10 cellular contexts compared by ENCODE assay signal in genomic region chr5:142320851-142321560, GRCh38. TPM values are rescaled to one million over a fixed set of nuclear protein-coding genes. Genes with fewer than 3 reads are reported as not detected.
A peak's percentile ranks its signal among the peaks of the same experiment; 100 is the strongest.
DNase-seq lines count a peak whose midpoint lies in the region; ATAC-seq and TF ChIP-seq lines count a peak whose summit lies in the region.
"Had no signal": no experiment of that assay in that cellular context is flagged by ENCODE, and none has a peak within 500 bp of the region (broad histone marks: within the 10 kb centered on the region; RNA-seq: fewer than 3 reads in every experiment).

No MANE protein-coding gene starts in this region.

- H3K27ac Mint-ChIP-seq in activated naive CD8-positive, alpha-beta T cell treated with anti-CD3 and anti-CD28 coated beads, Interleukin-2, amount 50 U/mL, for 24 hours = no peak overlapping the region
- H3K27ac Mint-ChIP-seq: activated T-cell treated with anti-CD3 and anti-CD28 coated beads, Interleukin-2, amount 50 U/mL, for 24 hours had no signal

- H3K36me3 Mint-ChIP-seq in activated naive CD8-positive, alpha-beta T cell treated with anti-CD3 and anti-CD28 coated beads, Interleukin-2, amount 50 U/mL, for 24 hours (ENCODE audit: low read depth) = no peaks in the 10 kb centered on the region

- H3K4me1 Mint-ChIP-seq in activated naive CD8-positive, alpha-beta T cell treated with anti-CD3 and anti-CD28 coated beads, Interleukin-2, amount 50 U/mL, for 24 hours = peaks cover 36% of the 10 kb centered on the region

- no peak for DNase-seq in RWPE1 (ENCODE audit: low spot score)
- DNase-seq in fibroblast of the aortic adventitia (ENCODE audit: low read depth) = peak; percentile 51
- no peak for DNase-seq in T-helper 9 cell
- no peak for DNase-seq in T1000 (lab: John Stamatoyannopoulos, UW)
- DNase-seq in activated naive CD8-positive, alpha-beta T cell treated with anti-CD3 and anti-CD28 coated beads, Interleukin-2, amount 50 U/mL, for 24 hours = no peak
- no peak for DNase-seq in NCI-H2196 treated with DMSO at 0.1 percent for 48 hours (lab: John Stamatoyannopoulos, UW; ENCODE audit: unreplicated experiment)
- DNase-seq: activated T-cell treated with anti-CD3 and anti-CD28 coated beads, Interleukin-2, amount 50 U/mL, for 24 hours had no signal

- H3K4me1 ChIP-seq in rectal smooth muscle tissue (ENCODE audit: control insufficient read depth, insufficient read depth, low read length) = peaks cover 3% of the 10 kb centered on the region

- H3K9ac ChIP-seq in rectal smooth muscle tissue (ENCODE audit: low read length) = no peak overlapping the region

- peak overlapping the region; percentile 59 for H3K27ac ChIP-seq in RWPE1
- peak overlapping the region; percentile 30 for H3K27ac ChIP-seq in rectal smooth muscle tissue (ENCODE audit: low read depth, low read length)

- POLR2A ChIA-PET in RWPE1 (lab: Yijun Ruan, JAX; ENCODE audit: low non-redundant PET) = no interaction called here

- H3K4me3 Mint-ChIP-seq in activated naive CD8-positive, alpha-beta T cell treated with anti-CD3 and anti-CD28 coated beads, Interleukin-2, amount 50 U/mL, for 24 hours = no peak overlapping the region
- H3K4me3 Mint-ChIP-seq: activated T-cell treated with anti-CD3 and anti-CD28 coated beads, Interleukin-2, amount 50 U/mL, for 24 hours had no signal

- TF ChIP-seq CTCF in RWPE1 (conservative IDR thresholded peaks at IDR 0.05; ENCODE audit: low read depth) (no peak), fibroblast of the aortic adventitia (IDR thresholded peaks at IDR 0.05; ENCODE audit: insufficient read depth, low read length) (no peak)

- peaks cover 50% of the 10 kb centered on the region for H3K27me3 Mint-ChIP-seq in activated naive CD8-positive, alpha-beta T cell treated with anti-CD3 and anti-CD28 coated beads, Interleukin-2, amount 50 U/mL, for 24 hours

- H3K4me3 ChIP-seq in GM08714 (ENCODE audit: low read length) (peak overlapping the region; percentile 4; the same call in 1 of the 2 replicates), fibroblast of the aortic adventitia (ENCODE audit: low read depth, low read length) (peak overlapping the region; percentile 26), rectal smooth muscle tissue (ENCODE audit: low read length) (peak overlapping the region; percentile 44)

- H3K27me3 ChIP-seq in rectal smooth muscle tissue (ENCODE audit: control insufficient read depth, insufficient read depth, low read length) = peaks cover 11% of the 10 kb centered on the region

- no peaks in the 10 kb centered on the region for H3K36me3 ChIP-seq in rectal smooth muscle tissue (ENCODE audit: control insufficient read depth, insufficient read depth, low read length)

- CTCF ChIA-PET in RWPE1 (lab: Yijun Ruan, JAX) = interaction anchor here (0.6 to 1.2 kb wide), 4 partner anchors 8 to 1398 kb away, joined by 3 to 5 read pairs (median 4); no protein-coding TSS in a partner anchor

- H3K9me3 Mint-ChIP-seq in activated naive CD8-positive, alpha-beta T cell treated with anti-CD3 and anti-CD28 coated beads, Interleukin-2, amount 50 U/mL, for 24 hours = no peaks in the 10 kb centered on the region
- H3K9me3 Mint-ChIP-seq: activated T-cell treated with anti-CD3 and anti-CD28 coated beads, Interleukin-2, amount 50 U/mL, for 24 hours had no signal

- no peak for ATAC-seq in activated naive CD8-positive, alpha-beta T cell treated with anti-CD3 and anti-CD28 coated beads, Interleukin-2, amount 50 U/mL, for 24 hours
- ATAC-seq: left lobe of liver had no signal

RNA-seq across cellular contexts. Expression of gene SPRY4, which starts 3.8 kb away (rescaled TPM):
- total RNA-seq in fibroblast of the aortic adventitia (ENCODE audit: low replicate concordance) = 1.3 and 13.9 TPM in 2 replicates
